ENCODE assay signal across 33 cellular contexts in the genomic region with DNA sequence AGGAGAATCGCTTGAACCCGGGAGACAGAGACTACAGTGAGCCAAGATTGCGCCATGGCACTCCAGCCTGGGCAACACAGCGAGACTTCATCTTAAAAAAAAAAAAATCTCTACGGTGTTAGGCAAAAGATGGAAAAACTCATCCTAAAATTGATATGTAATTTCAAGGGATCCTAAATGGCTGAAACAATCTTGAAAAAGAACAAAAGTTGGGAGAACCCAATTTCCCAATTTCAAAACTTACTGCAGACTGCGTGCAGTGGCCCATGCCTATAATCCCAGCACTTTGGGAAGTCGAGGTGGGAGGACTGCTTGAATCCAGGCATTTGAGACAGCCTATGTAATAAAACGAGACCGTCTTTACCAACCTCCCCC. TPM values are rescaled to one million over a fixed set of nuclear protein-coding genes. Genes with fewer than 3 reads are reported as not detected.
A peak's percentile ranks its signal among the peaks of the same experiment; 100 is the strongest.
DNase-seq lines count a peak whose midpoint lies in the region; ATAC-seq, FAIRE-seq and TF ChIP-seq lines count a peak whose summit lies in the region.
"Had no signal": no experiment of that assay in that cellular context is flagged by ENCODE, and none has a peak within 500 bp of the region (broad histone marks: within the 10 kb centered on the region; RNA-seq: fewer than 3 reads in every experiment).

No MANE protein-coding gene starts in this region.

- peaks cover 6% of the 10 kb centered on the region for H3K4me1 Mint-ChIP-seq in activated CD8-positive, alpha-beta memory T cell treated with anti-CD3 and anti-CD28 coated beads, Interleukin-2, amount 10 ng/mL, durations not matched to agents 7 days and 5 days
- peaks cover 3% of the 10 kb centered on the region for H3K4me1 Mint-ChIP-seq in activated CD4-positive, alpha-beta T cell treated with anti-CD3 and anti-CD28 coated beads for 36 hours
- H3K4me1 Mint-ChIP-seq: CD14-positive monocyte; CD4-positive, alpha-beta memory T cell; CD4-positive, CD25-positive, alpha-beta regulatory T cell; CD8-positive, alpha-beta memory T cell had no signal

- no peak overlapping the region for H3K14ac ChIP-seq in trophoblast cell (ENCODE audit: low read length)

- 0 out of 2 replicates have a peak, but pooled peaks cover 6% of the 10 kb centered on the region for H3K9me3 ChIP-seq in K562 (replicated peaks; ENCODE audit: control insufficient read depth, insufficient read depth, low read depth, low read length)
- H3K9me3 ChIP-seq in trophoblast cell (ENCODE audit: insufficient read depth, low read depth, low read length): no peaks in the 10 kb centered on the region
- H3K9me3 ChIP-seq: A549, BE2C, BLaER1, Caco-2 had no signal

- H2AFZ ChIP-seq in K562 (ENCODE audit: low read depth, low read length): no peak overlapping the region
- H2AFZ ChIP-seq in trophoblast cell (ENCODE audit: insufficient read depth, low read length, poor library complexity): no peak overlapping the region

- H3K9ac ChIP-seq in K562 (ENCODE audit: insufficient read depth in 1 of 2, low read depth in 2 of 2, low read length in 2 of 2) (no peak overlapping the region), trophoblast cell (ENCODE audit: low read length) (no peak overlapping the region)
- H3K9ac ChIP-seq: BLaER1; BLaER1 treated with 17β-estradiol and CSF1 and Interleukin-3, amounts not matched to agents 10 nM and 100 nM had no signal

- peaks cover 3% of the 10 kb centered on the region for H3K9me3 Mint-ChIP-seq in activated CD8-positive, alpha-beta memory T cell treated with anti-CD3 and anti-CD28 coated beads, Interleukin-2, amount 10 ng/mL, durations not matched to agents 7 days and 5 days (ENCODE audit: low read depth)
- peaks cover 2% of the 10 kb centered on the region for H3K9me3 Mint-ChIP-seq in activated CD4-positive, alpha-beta T cell treated with anti-CD3 and anti-CD28 coated beads for 36 hours (ENCODE audit: low read depth)
- H3K9me3 Mint-ChIP-seq: CD4-positive, alpha-beta T cell had no signal

- WGBS in K562 (ENCODE audit: insufficient coverage, low coverage, missing lambda C conversion rate): 3% methylated on average over 9 of the region's 9 CpGs
- no CpG with 5 or more reads among the region's 9 CpGs for WGBS in trophoblast cell (ENCODE audit: extremely low coverage, insufficient coverage, insufficient read length)

- no peak for TF ChIP-seq POLR2A in K562 (conservative IDR thresholded peaks at IDR 0.05)

- no peak overlapping the region for H2BK120ac ChIP-seq in trophoblast cell (ENCODE audit: insufficient read depth, low read length, poor library complexity)

- H3K79me2 ChIP-seq in K562 (ENCODE audit: control insufficient read depth, insufficient read depth, low read length): no peaks in the 10 kb centered on the region
- no peaks in the 10 kb centered on the region for H3K79me2 ChIP-seq in trophoblast cell (ENCODE audit: control insufficient read depth, insufficient read depth, low read length, poor library complexity)

- H3K4me1 ChIP-seq in K562 (replicated peaks in 1 of 2; ENCODE audit: control insufficient read depth in 2 of 2, insufficient read depth in 2 of 2, low read length in 2 of 2): peaks cover 3 to 10% of the 10 kb centered on the region in 2 experiments; a peak in 2 of 5 replicates
- no peaks in the 10 kb centered on the region for H3K4me1 ChIP-seq in trophoblast cell (ENCODE audit: control insufficient read depth in 1 of 2, insufficient read depth in 2 of 2, low read length in 2 of 2)
- H3K4me1 ChIP-seq: A549, BE2C, Caco-2 had no signal

- no peak for ATAC-seq in K562
- no peak for ATAC-seq in activated CD8-positive, alpha-beta memory T cell treated with anti-CD3 and anti-CD28 coated beads, Interleukin-2, amount 10 ng/mL, durations not matched to agents 7 days and 5 days
- no peak for ATAC-seq in activated CD4-positive, alpha-beta T cell treated with anti-CD3 and anti-CD28 coated beads for 36 hours
- ATAC-seq: A549; CD8-positive, alpha-beta T cell had no signal

- TF ChIP-seq EP300 in K562 (IDR thresholded peaks at IDR 0.05; ENCODE audit: low read length): no peak

- H3K27ac Mint-ChIP-seq in activated CD8-positive, alpha-beta memory T cell treated with anti-CD3 and anti-CD28 coated beads, Interleukin-2, amount 10 ng/mL, durations not matched to agents 7 days and 5 days: no peak overlapping the region
- no peak overlapping the region for H3K27ac Mint-ChIP-seq in activated CD4-positive, alpha-beta T cell treated with anti-CD3 and anti-CD28 coated beads for 36 hours
- H3K27ac Mint-ChIP-seq: B cell; CD14-positive monocyte; CD4-positive, alpha-beta memory T cell; CD4-positive, alpha-beta T cell; CD4-positive, CD25-positive, alpha-beta regulatory T cell; CD8-positive, alpha-beta memory T cell; CD8-positive, alpha-beta T cell had no signal

- H3K4me2 ChIP-seq in K562 (ENCODE audit: insufficient read depth, low read length) (no peak overlapping the region), trophoblast cell (ENCODE audit: low read length) (no peak overlapping the region)
- H3K4me2 ChIP-seq: A549; BLaER1; BLaER1 treated with 17β-estradiol and CSF1 and Interleukin-3, amounts not matched to agents 10 nM and 100 nM had no signal

- H3K23ac ChIP-seq in trophoblast cell (ENCODE audit: low read length): no peak overlapping the region

- no peak for TF ChIP-seq CTCF in K562 (IDR thresholded peaks at IDR 0.05 in 2 of 3, conservative IDR thresholded peaks at IDR 0.05 in 1 of 3; ENCODE audit: insufficient read depth in 2 of 3, low read depth in 1 of 3, low read length in 3 of 3)

- H3K4ac ChIP-seq in trophoblast cell (ENCODE audit: low read depth, low read length): no peak overlapping the region

- no peak overlapping the region for H2BK12ac ChIP-seq in trophoblast cell (ENCODE audit: low read length)

- H2AK5ac ChIP-seq in trophoblast cell (ENCODE audit: low read length): no peak overlapping the region

- intact Hi-C loops in K562 (cut with micrococcal nuclease): no loop called here
- intact Hi-C loops in activated CD4-positive, alpha-beta T cell treated with anti-CD3 and anti-CD28 coated beads for 36 hours (cut with DNase I, micrococcal nuclease): no loop called here

- no peaks in the 10 kb centered on the region for H3K79me1 ChIP-seq in trophoblast cell (ENCODE audit: low read length)

- DNase-seq in K562 (ENCODE audit: extremely low read depth in 1 of 4, low spot score in 3 of 4) (no peak), trophoblast cell (no peak)
- no peak for DNase-seq in activated CD8-positive, alpha-beta memory T cell treated with anti-CD3 and anti-CD28 coated beads, Interleukin-2, amount 10 ng/mL, durations not matched to agents 7 days and 5 days
- DNase-seq in activated CD4-positive, alpha-beta T cell treated with anti-CD3 and anti-CD28 coated beads for 36 hours: no peak
- DNase-seq: 8988T; ACHN; AML-193; BE2C; C1 segment of cervical spinal cord; Caco-2; Calu3; CD4-positive, alpha-beta memory T cell; CD4-positive, alpha-beta T cell; CD4-positive, CD25-positive, alpha-beta regulatory T cell; CD8-positive, alpha-beta memory T cell; CD8-positive, alpha-beta T cell; COR-L47; DMS 273 treated with DMSO at 0.1 percent for 48 hours; DMS153; DMS53; DMS79; DMS79 treated with DMSO at 0.1 percent for 48 hours; DND-41; EL had no signal

- CTCF ChIA-PET in K562 (lab: Yijun Ruan, JAX; ENCODE audit: low intra/inter-chr PET ratio): interaction anchor here (0.6 kb wide), 1 partner anchor 736 kb away, joined by 4 read pairs; no protein-coding TSS in a partner anchor
- CTCF ChIA-PET in activated CD8-positive, alpha-beta memory T cell treated with anti-CD3 and anti-CD28 coated beads, Interleukin-2, amount 10 ng/mL, durations not matched to agents 7 days and 5 days (lab: Charles Lee): no interaction called here
- CTCF ChIA-PET in activated CD4-positive, alpha-beta T cell treated with anti-CD3 and anti-CD28 coated beads for 36 hours (lab: Charles Lee): no interaction called here

- no peak for TF ChIP-seq RAD21 in K562 (CRISPR knock-in tag; conservative IDR thresholded peaks at IDR 0.05 in 1 of 2, IDR thresholded peaks at IDR 0.05 in 1 of 2)

- H3K4me3 ChIP-seq in K562: no peak overlapping the region
- H3K4me3 ChIP-seq in trophoblast cell (ENCODE audit: low read depth, low read length): peak overlapping the region; percentile 6
- H3K4me3 ChIP-seq: A549; BLaER1; BLaER1 treated with 17β-estradiol and CSF1 and Interleukin-3, amounts not matched to agents 10 nM and 100 nM had no signal

- H3K27me3 Mint-ChIP-seq in activated CD8-positive, alpha-beta memory T cell treated with anti-CD3 and anti-CD28 coated beads, Interleukin-2, amount 10 ng/mL, durations not matched to agents 7 days and 5 days: peaks cover 41% of the 10 kb centered on the region
- peaks cover 16% of the 10 kb centered on the region for H3K27me3 Mint-ChIP-seq in activated CD4-positive, alpha-beta T cell treated with anti-CD3 and anti-CD28 coated beads for 36 hours
- H3K27me3 Mint-ChIP-seq: B cell had no signal

- H3K27ac ChIP-seq in K562 (ENCODE audit: extremely low read depth, low read depth, low read length) (no peak overlapping the region), trophoblast cell (ENCODE audit: low read depth, low read length) (no peak overlapping the region)
- H3K27ac ChIP-seq: 22Rv1; A549; BLaER1; BLaER1 treated with 17β-estradiol and CSF1 and Interleukin-3, amounts not matched to agents 10 nM and 100 nM; C4-2B had no signal

- no peak overlapping the region for H4K12ac ChIP-seq in trophoblast cell (ENCODE audit: low read depth, low read length)

- H4K91ac ChIP-seq in trophoblast cell (ENCODE audit: low read depth, low read length): no peak overlapping the region

- H3K4me3 Mint-ChIP-seq in activated CD8-positive, alpha-beta memory T cell treated with anti-CD3 and anti-CD28 coated beads, Interleukin-2, amount 10 ng/mL, durations not matched to agents 7 days and 5 days: no peak overlapping the region
- no peak overlapping the region for H3K4me3 Mint-ChIP-seq in activated CD4-positive, alpha-beta T cell treated with anti-CD3 and anti-CD28 coated beads for 36 hours
- H3K4me3 Mint-ChIP-seq: B cell; CD14-positive monocyte; CD4-positive, alpha-beta memory T cell; CD4-positive, alpha-beta T cell; CD4-positive, CD25-positive, alpha-beta regulatory T cell; CD8-positive, alpha-beta memory T cell; CD8-positive, alpha-beta T cell had no signal

- H4K20me1 ChIP-seq in K562 (replicated peaks; ENCODE audit: control insufficient read depth, insufficient read depth, low read length): no peaks in the 10 kb centered on the region
- H4K20me1 ChIP-seq: BLaER1; BLaER1 treated with 17β-estradiol and CSF1 and Interleukin-3, amounts not matched to agents 10 nM and 100 nM had no signal

- no peak overlapping the region for H3K18ac ChIP-seq in trophoblast cell (ENCODE audit: low read length)

- no peaks in the 10 kb centered on the region for H3K36me3 Mint-ChIP-seq in activated CD8-positive, alpha-beta memory T cell treated with anti-CD3 and anti-CD28 coated beads, Interleukin-2, amount 10 ng/mL, durations not matched to agents 7 days and 5 days
- no peaks in the 10 kb centered on the region for H3K36me3 Mint-ChIP-seq in activated CD4-positive, alpha-beta T cell treated with anti-CD3 and anti-CD28 coated beads for 36 hours (ENCODE audit: low read depth)
- H3K36me3 Mint-ChIP-seq: CD14-positive monocyte; CD4-positive, alpha-beta memory T cell; CD4-positive, CD25-positive, alpha-beta regulatory T cell; CD8-positive, alpha-beta T cell had no signal

- POLR2A ChIA-PET in K562 (lab: Yijun Ruan, JAX): interaction anchor here (0.7 to 1.2 kb wide), 2 partner anchors 8 to 29 kb away, joined by 3 read pairs; no protein-coding TSS in a partner anchor
- POLR2A ChIA-PET in activated CD4-positive, alpha-beta T cell treated with anti-CD3 and anti-CD28 coated beads for 36 hours (lab: Charles Lee): no interaction called here

- no peak overlapping the region for H2BK5ac ChIP-seq in trophoblast cell (ENCODE audit: low read depth, low read length, poor library complexity)

- H3K36me3 ChIP-seq in K562 (ENCODE audit: control insufficient read depth, insufficient read depth, low read length) (no peaks in the 10 kb centered on the region), trophoblast cell (ENCODE audit: control insufficient read depth in 1 of 2, insufficient read depth in 2 of 2, low read length in 2 of 2) (no peaks in the 10 kb centered on the region)
- H3K36me3 ChIP-seq: BE2C; BLaER1; BLaER1 treated with 17β-estradiol and CSF1 and Interleukin-3, amounts not matched to agents 10 nM and 100 nM had no signal

- peaks cover 41 to 64% of the 10 kb centered on the region in 2 experiments for H3K27me3 ChIP-seq in K562 (ENCODE audit: control insufficient read depth in 2 of 2, insufficient read depth in 2 of 2, low read length in 2 of 2)
- H3K27me3 ChIP-seq in trophoblast cell (ENCODE audit: insufficient read depth, low read length): no peaks in the 10 kb centered on the region
- H3K27me3 ChIP-seq: BLaER1; BLaER1 treated with 17β-estradiol and CSF1 and Interleukin-3, amounts not matched to agents 10 nM and 100 nM had no signal

- no TSS peak for BruUV-seq in K562 (replicated peaks; lab: Mats Ljungman, UMichigan)

- H4K8ac ChIP-seq in trophoblast cell (ENCODE audit: low read depth, low read length): no peak overlapping the region

- FAIRE-seq in K562 (lab: Jason Lieb, UNC): no peak
- FAIRE-seq: A204.1, A549, D721Med had no signal

- in situ Hi-C loops in K562 (cut with MboI): no loop called here

- H3K9me1 ChIP-seq in K562 (ENCODE audit: control insufficient read depth, insufficient read depth, low read length): no peaks in the 10 kb centered on the region

RNA-seq across cellular contexts. Expression of a gene that starts 31.7 kb away (rescaled TPM):
- total RNA-seq in K562 (2011; cell fraction: chromatin; rRNA removed; ENCODE audit: low replicate concordance): 654 and 1,271 TPM in 2 replicates
- total RNA-seq in K562 (2011; cell fraction: nucleolus; rRNA removed): 667 and 676 TPM in 2 replicates
- total RNA-seq in K562 (2011; cell fraction: nucleoplasm; rRNA removed): 562 and 595 TPM in 2 replicates
- total RNA-seq in K562 (2014; rRNA removed): 168 and 209 TPM in 2 replicates
- total RNA-seq in K562 (2014; rRNA removed; fragmentation: Illumina TruSeq; extraction: Trizol): 70.7 and 93.0 TPM in 2 replicates
- total RNA-seq in K562 (2015; rRNA removed; fragmentation: Illumina TruSeq; extraction: Trizol): 132 and 135 TPM in 2 replicates
- total RNA-seq in K562 (2021): 182 and 188 TPM in 2 replicates
- polyA plus RNA-seq in K562 (2011; rRNA removed): 77.5 and 115 TPM in 2 replicates
- 70.1 and 77.8 TPM in 2 replicates for polyA plus RNA-seq in K562 (2011; cell fraction: cytosol; rRNA removed)
- polyA plus RNA-seq in K562 (2011; cell fraction: nucleus; rRNA removed): 984 and 1,286 TPM in 2 replicates
- polyA plus RNA-seq in K562 (2012): 96.9 and 122 TPM in 2 replicates
- 112 and 123 TPM in 2 replicates for polyA plus RNA-seq in K562 (2014; fragmentation: Illumina TruSeq; extraction: Trizol)
- polyA plus RNA-seq in K562 (2014; fragmentation: Nextera tagmentation; extraction: Ambion mirVana): 10 to 100 TPM in 1 of 2 experiments, 1 to 10 TPM in 1; 3.0 to 11.5 TPM
- polyA plus RNA-seq in K562 (2014; rRNA removed): 153 and 161 TPM in 2 replicates
- 98.9 and 108 TPM in 2 replicates for polyA minus RNA-seq in K562 (2011; rRNA and poly(A)+ RNA removed)
- 76.3 and 79.3 TPM in 2 replicates for polyA minus RNA-seq in K562 (2011; cell fraction: cytosol; rRNA and poly(A)+ RNA removed)
- polyA minus RNA-seq in K562 (2011; cell fraction: nucleus; rRNA and poly(A)+ RNA removed): 248 and 295 TPM in 2 replicates
- 21.5 and 22.7 TPM in 2 replicates for polyA plus RNA-seq in trophoblast cell (2013)
- 10 to 100 TPM; 46.6 to 50.4 TPM for total RNA-seq in activated CD8-positive, alpha-beta memory T cell treated with anti-CD3 and anti-CD28 coated beads, Interleukin-2, amount 10 ng/mL, durations not matched to agents 7 days and 5 days
- total RNA-seq in activated CD4-positive, alpha-beta T cell treated with anti-CD3 and anti-CD28 coated beads for 36 hours: 10 to 100 TPM; 27.3 to 33.8 TPM
